ENCODE assay signal across 24 cellular contexts in genomic region chr1:178941261-178941689, GRCh38.
DNase-seq lines count a peak whose midpoint lies in the region; ATAC-seq and TF ChIP-seq lines count a peak whose summit lies in the region.
"Had no signal": no experiment of that assay in that cellular context is flagged by ENCODE, and none has a peak within 500 bp of the region (broad histone marks: within the 10 kb centered on the region; RNA-seq: fewer than 3 reads in every experiment).

No MANE protein-coding gene starts in this region.

- no peaks in the 10 kb centered on the region for H3K4me1 Mint-ChIP-seq in endodermal cell

- H3K4me1 ChIP-seq in endodermal cell (ENCODE audit: control insufficient read depth, insufficient read depth, low read length) (no peaks in the 10 kb centered on the region), sigmoid colon (peaks cover 0 to 63% (median 54%) of the 10 kb centered on the region in 4 donors), gastrocnemius medialis (peaks cover 11 to 27% of the 10 kb centered on the region in 2 donors)
- H3K4me1 ChIP-seq: breast epithelium, colonic mucosa, HAP-1 had no signal

- H3K27ac Mint-ChIP-seq in endodermal cell, result no peak overlapping the region
- H3K27ac Mint-ChIP-seq: T-helper 1 cell treated with Interleukin-12 subunit alpha and Interleukin-12 subunit beta and Interleukin-4 antibody, amounts not matched to agents 30 μg/mL and 1 μg/mL, for 36 hours had no signal

- ATAC-seq in GM18858 (IDR thresholded peaks at IDR 0.05; ENCODE audit: unreplicated experiment), result no peak
- no peak for ATAC-seq in gastrocnemius medialis

- H3K9me3 ChIP-seq in endodermal cell (ENCODE audit: control insufficient read depth, low read length) (no peaks in the 10 kb centered on the region), sigmoid colon (no peaks in the 10 kb centered on the region), gastrocnemius medialis (no peaks in the 10 kb centered on the region)
- H3K9me3 ChIP-seq: breast epithelium, colonic mucosa, HAP-1 had no signal

- H3K27me3 ChIP-seq in endodermal cell (ENCODE audit: control insufficient read depth, insufficient read depth, low read length, poor library complexity, severe bottlenecking) (no peaks in the 10 kb centered on the region), sigmoid colon (no peaks in the 10 kb centered on the region), gastrocnemius medialis (no peaks in the 10 kb centered on the region)
- H3K27me3 ChIP-seq: breast epithelium, colonic mucosa had no signal

- TF ChIP-seq CTCF in NB4 (IDR thresholded peaks at IDR 0.05; ENCODE audit: low read depth, low read length), result no peak
- no peak for TF ChIP-seq CTCF in endodermal cell (conservative IDR thresholded peaks at IDR 0.05)
- TF ChIP-seq CTCF in sigmoid colon (IDR thresholded peaks at IDR 0.05), result no peak
- TF ChIP-seq CTCF in gastrocnemius medialis (IDR thresholded peaks at IDR 0.05 in 4 of 5, conservative IDR thresholded peaks at IDR 0.05 in 1 of 5), result no peak

- H3K4me3 Mint-ChIP-seq in endodermal cell, result no peak overlapping the region
- H3K4me3 Mint-ChIP-seq: IgD-negative memory B cell; T-helper 1 cell treated with Interleukin-12 subunit alpha and Interleukin-12 subunit beta and Interleukin-4 antibody, amounts not matched to agents 30 μg/mL and 1 μg/mL, for 36 hours had no signal

- TF ChIP-seq POLR2A in NB4 (IDR thresholded peaks at IDR 0.05; ENCODE audit: extremely low read depth, insufficient read length) (peak; percentile 21), sigmoid colon (IDR thresholded peaks at IDR 0.05) (no peak), gastrocnemius medialis (IDR thresholded peaks at IDR 0.05) (no peak)

- H3K36me3 ChIP-seq in endodermal cell (ENCODE audit: control insufficient read depth, insufficient read depth, low read length), result no peaks in the 10 kb centered on the region
- H3K36me3 ChIP-seq in sigmoid colon, result no peaks in the 10 kb centered on the region
- H3K36me3 ChIP-seq in gastrocnemius medialis, result no peaks in the 10 kb centered on the region
- H3K36me3 ChIP-seq: breast epithelium, colonic mucosa, HAP-1 had no signal

- no peak for TF ChIP-seq EP300 in sigmoid colon (IDR thresholded peaks at IDR 0.05)

- H3K27me3 Mint-ChIP-seq in endodermal cell (ENCODE audit: insufficient read depth), result no peaks in the 10 kb centered on the region

- H3K27ac ChIP-seq in endodermal cell (ENCODE audit: low read depth, low read length), result no peak overlapping the region
- peak overlapping the region in 3 of 4 donors; percentile 89 to 93 (median 92) for H3K27ac ChIP-seq in sigmoid colon
- H3K27ac ChIP-seq in gastrocnemius medialis, result no peak overlapping the region
- H3K27ac ChIP-seq: colonic mucosa, RWPE1, SK-N-MC had no signal

- H3K36me3 Mint-ChIP-seq in endodermal cell (ENCODE audit: low read depth), result no peaks in the 10 kb centered on the region
- H3K36me3 Mint-ChIP-seq: IgD-negative memory B cell had no signal

- no peaks in the 10 kb centered on the region for H3K9me3 Mint-ChIP-seq in endodermal cell
- H3K9me3 Mint-ChIP-seq: IgD-negative memory B cell; T-helper 1 cell treated with Interleukin-12 subunit alpha and Interleukin-12 subunit beta and Interleukin-4 antibody, amounts not matched to agents 30 μg/mL and 1 μg/mL, for 36 hours had no signal

- in situ Hi-C loops in gastrocnemius medialis (cut with MboI; ENCODE audit: low sequenced_read_pairs in 4 of 4), result no loop called here

- H3K4me3 ChIP-seq in NB4 (ENCODE audit: low read depth, low read length) (peak overlapping the region; percentile 52), endodermal cell (ENCODE audit: low read length) (no peak overlapping the region), sigmoid colon (no peak overlapping the region), gastrocnemius medialis (no peak overlapping the region)
- H3K4me3 ChIP-seq: breast epithelium, colonic mucosa, HAP-1, SK-N-MC had no signal

- DNase-seq in Daoy (ENCODE audit: low read depth) (peak; percentile 13), NB4 (ENCODE audit: low read depth) (peak; percentile 91), endodermal cell (peak; percentile 52), sigmoid colon (no peak), gastrocnemius medialis (no peak), NCI-H2107 (lab: John Stamatoyannopoulos, UW) (no peak)
- DNase-seq: activated CD4-positive, alpha-beta T cell treated with anti-CD3 and anti-CD28 coated beads for 4 hours; activated naive CD4-positive, alpha-beta T cell; activated T-cell treated with anti-CD3 and anti-CD28 coated beads, Interleukin-2, amount 50 U/mL, for 1 hour; C1 segment of cervical spinal cord; colonic mucosa; glutamatergic neuron; kidney glomerular epithelial cell; mammary epithelial cell; NCI-H1436; NCI-H2171 treated with DMSO at 0.1 percent for 48 hours; NCI-H526 had no signal

- WGBS in endodermal cell (ENCODE audit: insufficient coverage in 1 of 2, insufficient read length in 1 of 2), 2 experiments, result 88 to 89% methylated on average over 4 to 11 of the region's 11 CpGs
- WGBS in sigmoid colon, 2 donors, result 86 to 89% methylated on average over 11 of the region's 11 CpGs

- intact Hi-C loops in sigmoid colon (cut with DNase I) (no loop called here), gastrocnemius medialis (cut with DNase I; ENCODE audit: low total_unique reads) (no loop called here)

- H3K9ac ChIP-seq in endodermal cell (ENCODE audit: extremely low read depth, low read length, poor library complexity, severe bottlenecking), result no peak overlapping the region

Comparison
In these comparisons a context has a peak if more than half of its experiments do, and no peak if none do; other contexts are left out.
1. DNase-seq: peak in Daoy (single experiment), NB4 (single experiment) and endodermal cell (single experiment); none in sigmoid colon (single experiment), gastrocnemius medialis (0 of 2) and NCI-H2107 (single experiment).
2. H3K27ac ChIP-seq: peak in sigmoid colon (3 of 4); none in endodermal cell (single experiment) and gastrocnemius medialis (0 of 4).